19 cellular contexts compared by ENCODE assay signal in genomic region chr10:73813333-73813732, GRCh38. TPM values are rescaled to one million over a fixed set of nuclear protein-coding genes. Genes with fewer than 3 reads are reported as not detected.
DNase-seq lines count a peak whose midpoint lies in the region; ATAC-seq and TF ChIP-seq lines count a peak whose summit lies in the region.
"Had no signal": no experiment of that assay in that cellular context is flagged by ENCODE, and none has a peak within 500 bp of the region (broad histone marks: within the 10 kb centered on the region; RNA-seq: fewer than 3 reads in every experiment).

No MANE protein-coding gene starts in this region.

- WGBS in spleen, 5 donors, result 86 to 88% (median 87%) methylated on average over 7 of the region's 7 CpGs

- no peaks in the 10 kb centered on the region for H3K9me3 Mint-ChIP-seq in activated T-cell treated with anti-CD3 and anti-CD28 coated beads, Interleukin-2, amount 50 U/mL, for 72 hours
- no peaks in the 10 kb centered on the region for H3K9me3 Mint-ChIP-seq in activated T-cell treated with anti-CD3 and anti-CD28 coated beads, Interleukin-2, amount 50 U/mL, for 24 hours
- H3K9me3 Mint-ChIP-seq in activated naive CD8-positive, alpha-beta T cell treated with anti-CD3 and anti-CD28 coated beads, Interleukin-2, amount 50 U/mL, for 24 hours, result no peaks in the 10 kb centered on the region
- H3K9me3 Mint-ChIP-seq in naive thymus-derived CD8-positive, alpha-beta T cell, result peaks cover 0 to 2% (median 0%) of the 10 kb centered on the region in 9 donors
- no peaks in the 10 kb centered on the region for H3K9me3 Mint-ChIP-seq in progenitor cell of endocrine pancreas (ENCODE audit: low read depth)

- H3K4me1 ChIP-seq in spleen, result peaks cover 11 to 80% (median 40%) of the 10 kb centered on the region in 6 donors

- peak overlapping the region; percentile 71 for H3K27ac Mint-ChIP-seq in activated T-cell treated with anti-CD3 and anti-CD28 coated beads, Interleukin-2, amount 50 U/mL, for 72 hours
- H3K27ac Mint-ChIP-seq in activated T-cell treated with anti-CD3 and anti-CD28 coated beads, Interleukin-2, amount 50 U/mL, for 24 hours, result no peak overlapping the region
- H3K27ac Mint-ChIP-seq in activated naive CD8-positive, alpha-beta T cell treated with anti-CD3 and anti-CD28 coated beads, Interleukin-2, amount 50 U/mL, for 24 hours, result peak overlapping the region; percentile 9
- H3K27ac Mint-ChIP-seq in naive thymus-derived CD8-positive, alpha-beta T cell, result peak overlapping the region; percentile 5 to 87 (median 56)
- H3K27ac Mint-ChIP-seq in progenitor cell of endocrine pancreas, result no peak overlapping the region

- no peak for DNase-seq in activated T-cell treated with anti-CD3 and anti-CD28 coated beads, Interleukin-2, amount 50 U/mL, for 72 hours
- DNase-seq in activated T-cell treated with anti-CD3 and anti-CD28 coated beads, Interleukin-2, amount 50 U/mL, for 24 hours, result no peak
- DNase-seq in activated naive CD8-positive, alpha-beta T cell treated with anti-CD3 and anti-CD28 coated beads, Interleukin-2, amount 50 U/mL, for 24 hours, result no peak
- no peak for DNase-seq in naive thymus-derived CD8-positive, alpha-beta T cell
- peak; percentile 78 for DNase-seq in spleen
- DNase-seq in progenitor cell of endocrine pancreas (ENCODE audit: low spot score, unreplicated experiment), result no peak
- DNase-seq in head of caudate nucleus, result no peak
- DNase-seq: DMS79 treated with DMSO at 0.1 percent for 48 hours; KG1; NCI-H1417 treated with DMSO at 0.1 percent for 48 hours; NCI-H2029; NCI-H2171 treated with DMSO at 0.1 percent for 48 hours; NCI-H446 treated with DMSO at 0.1 percent for 48 hours; NK-92 treated with Interleukin-12 subunit alpha and Interleukin-12 subunit beta, amount 100 ng/mL, for 24 hours; OCI-M1 had no signal

- no peak for TF ChIP-seq POLR2A in spleen (IDR thresholded peaks at IDR 0.05)

- no peaks in the 10 kb centered on the region for H3K27me3 ChIP-seq in spleen (replicated peaks in 1 of 7)

- intact Hi-C loops in spleen (cut with DNase I; ENCODE audit: low total_unique reads), result no loop called here
- intact Hi-C loops in head of caudate nucleus (cut with DNase I), result no loop called here

- POLR2A ChIA-PET in naive thymus-derived CD8-positive, alpha-beta T cell (lab: Charles Lee), result interaction anchor here (1.3 to 1.8 kb wide), 2 partner anchors 28 to 41 kb away, joined by 4 read pairs; partner anchors contain the start of gene ZSWIM8

- H3K9me3 ChIP-seq in spleen, result no peaks in the 10 kb centered on the region
- H3K9me3 ChIP-seq: HAP-1 had no signal

- H3K27me3 Mint-ChIP-seq in activated T-cell treated with anti-CD3 and anti-CD28 coated beads, Interleukin-2, amount 50 U/mL, for 72 hours (ENCODE audit: low read depth), result no peaks in the 10 kb centered on the region
- H3K27me3 Mint-ChIP-seq in activated T-cell treated with anti-CD3 and anti-CD28 coated beads, Interleukin-2, amount 50 U/mL, for 24 hours, result no peaks in the 10 kb centered on the region
- no peaks in the 10 kb centered on the region for H3K27me3 Mint-ChIP-seq in activated naive CD8-positive, alpha-beta T cell treated with anti-CD3 and anti-CD28 coated beads, Interleukin-2, amount 50 U/mL, for 24 hours
- no peaks in the 10 kb centered on the region for H3K27me3 Mint-ChIP-seq in naive thymus-derived CD8-positive, alpha-beta T cell
- H3K27me3 Mint-ChIP-seq in progenitor cell of endocrine pancreas, result no peaks in the 10 kb centered on the region
- H3K27me3 Mint-ChIP-seq: B cell had no signal

- peaks cover 11 to 25% of the 10 kb centered on the region in 2 donors for H3K36me3 Mint-ChIP-seq in activated T-cell treated with anti-CD3 and anti-CD28 coated beads, Interleukin-2, amount 50 U/mL, for 72 hours (ENCODE audit: insufficient read depth in 2 of 2)
- peaks cover 74% of the 10 kb centered on the region for H3K36me3 Mint-ChIP-seq in activated T-cell treated with anti-CD3 and anti-CD28 coated beads, Interleukin-2, amount 50 U/mL, for 24 hours (ENCODE audit: low read depth)
- peaks cover 19% of the 10 kb centered on the region for H3K36me3 Mint-ChIP-seq in activated naive CD8-positive, alpha-beta T cell treated with anti-CD3 and anti-CD28 coated beads, Interleukin-2, amount 50 U/mL, for 24 hours (ENCODE audit: low read depth)
- peaks cover 0 to 52% (median 4%) of the 10 kb centered on the region in 3 donors for H3K36me3 Mint-ChIP-seq in naive thymus-derived CD8-positive, alpha-beta T cell
- peaks cover 9% of the 10 kb centered on the region for H3K36me3 Mint-ChIP-seq in progenitor cell of endocrine pancreas (ENCODE audit: insufficient read depth)

- peaks cover 0 to 76% (median 30%) of the 10 kb centered on the region in 6 donors for H3K36me3 ChIP-seq in spleen

- H3K4me3 Mint-ChIP-seq in activated T-cell treated with anti-CD3 and anti-CD28 coated beads, Interleukin-2, amount 50 U/mL, for 72 hours, result no peak overlapping the region
- no peak overlapping the region for H3K4me3 Mint-ChIP-seq in activated T-cell treated with anti-CD3 and anti-CD28 coated beads, Interleukin-2, amount 50 U/mL, for 24 hours
- no peak overlapping the region for H3K4me3 Mint-ChIP-seq in activated naive CD8-positive, alpha-beta T cell treated with anti-CD3 and anti-CD28 coated beads, Interleukin-2, amount 50 U/mL, for 24 hours
- H3K4me3 Mint-ChIP-seq in naive thymus-derived CD8-positive, alpha-beta T cell, result peak overlapping the region in 1 of 10 donors; percentile 77
- H3K4me3 Mint-ChIP-seq in progenitor cell of endocrine pancreas (ENCODE audit: low read depth), result no peak overlapping the region

- TF ChIP-seq CTCF in spleen (IDR thresholded peaks at IDR 0.05 in 8 of 11, conservative IDR thresholded peaks at IDR 0.05 in 3 of 11) (no peak), progenitor cell of endocrine pancreas (IDR thresholded peaks at IDR 0.05; ENCODE audit: unreplicated experiment) (no peak)

- H3K4me1 Mint-ChIP-seq in activated T-cell treated with anti-CD3 and anti-CD28 coated beads, Interleukin-2, amount 50 U/mL, for 72 hours (ENCODE audit: low read depth), result peaks cover 32% of the 10 kb centered on the region
- H3K4me1 Mint-ChIP-seq in activated T-cell treated with anti-CD3 and anti-CD28 coated beads, Interleukin-2, amount 50 U/mL, for 24 hours (ENCODE audit: low read depth), result peaks cover 23% of the 10 kb centered on the region
- H3K4me1 Mint-ChIP-seq in activated naive CD8-positive, alpha-beta T cell treated with anti-CD3 and anti-CD28 coated beads, Interleukin-2, amount 50 U/mL, for 24 hours, result peaks cover 21% of the 10 kb centered on the region
- H3K4me1 Mint-ChIP-seq in naive thymus-derived CD8-positive, alpha-beta T cell, result peaks cover 12 to 31% (median 26%) of the 10 kb centered on the region in 4 donors
- H3K4me1 Mint-ChIP-seq in progenitor cell of endocrine pancreas (ENCODE audit: low read depth), result peaks cover 4% of the 10 kb centered on the region

- no peak overlapping the region for H3K4me3 ChIP-seq in spleen
- H3K4me3 ChIP-seq: HAP-1 had no signal

- peak overlapping the region in 2 of 8 donors; percentile 24 to 99 for H3K27ac ChIP-seq in spleen
- H3K27ac ChIP-seq: 22Rv1 had no signal

- ATAC-seq in activated T-cell treated with anti-CD3 and anti-CD28 coated beads, Interleukin-2, amount 50 U/mL, for 72 hours (replicated peaks in 1 of 2), result no peak
- no peak for ATAC-seq in activated naive CD8-positive, alpha-beta T cell treated with anti-CD3 and anti-CD28 coated beads, Interleukin-2, amount 50 U/mL, for 24 hours
- no peak for ATAC-seq in naive thymus-derived CD8-positive, alpha-beta T cell
- no peak for ATAC-seq in HG02852 (IDR thresholded peaks at IDR 0.05; ENCODE audit: unreplicated experiment)

RNA-seq across cellular contexts. Expression of gene NDST2, which starts 1.9 kb away (rescaled TPM):
- total RNA-seq in activated T-cell treated with anti-CD3 and anti-CD28 coated beads, Interleukin-2, amount 50 U/mL, for 72 hours, result 100 to 1,000 TPM; 120 to 127 TPM
- 100 to 1,000 TPM; 101 to 112 TPM for total RNA-seq in naive thymus-derived CD8-positive, alpha-beta T cell
- polyA plus RNA-seq in naive thymus-derived CD8-positive, alpha-beta T cell, result 10 to 100 TPM; 13.4 to 34.3 (median 24.5) TPM
- total RNA-seq in spleen (100 to 1,000 TPM in 5 of 7 donors, 10 to 100 TPM in 2; 84.6 to 159 (median 117) TPM), progenitor cell of endocrine pancreas (36.3 and 40.0 TPM in 2 replicates)
- polyA plus RNA-seq in spleen, result 10 to 100 TPM; 10.9 to 21.7 (median 12.3) TPM

RNA-seq across cellular contexts. Expression of gene ZSWIM8, which starts 27.9 kb away (rescaled TPM):
- 10 to 100 TPM; 72.0 to 81.3 TPM for total RNA-seq in activated T-cell treated with anti-CD3 and anti-CD28 coated beads, Interleukin-2, amount 50 U/mL, for 72 hours
- 10 to 100 TPM; 79.0 to 79.9 TPM for total RNA-seq in naive thymus-derived CD8-positive, alpha-beta T cell
- polyA plus RNA-seq in naive thymus-derived CD8-positive, alpha-beta T cell, result 10 to 100 TPM; 12.3 to 18.5 (median 13.4) TPM
- 100 to 1,000 TPM in 6 of 7 donors, 10 to 100 TPM in 1; 97.0 to 141 (median 129) TPM for total RNA-seq in spleen
- polyA plus RNA-seq in spleen, result 100 to 1,000 TPM in 2 of 3 donors, 10 to 100 TPM in 1; 51.5 to 109 (median 101) TPM
- total RNA-seq in progenitor cell of endocrine pancreas, result 122 and 144 TPM in 2 replicates

RNA-seq across cellular contexts. Expression of gene CHCHD1, which starts 31.5 kb away (rescaled TPM):
- 10 to 100 TPM; 22.5 to 23.5 TPM for total RNA-seq in activated T-cell treated with anti-CD3 and anti-CD28 coated beads, Interleukin-2, amount 50 U/mL, for 72 hours
- 10 to 100 TPM; 19.9 to 22.1 TPM for total RNA-seq in naive thymus-derived CD8-positive, alpha-beta T cell
- polyA plus RNA-seq in naive thymus-derived CD8-positive, alpha-beta T cell, result 10 to 100 TPM; 32.2 to 44.6 (median 37.9) TPM
- total RNA-seq in spleen, result 10 to 100 TPM; 14.6 to 31.6 (median 18.3) TPM
- polyA plus RNA-seq in spleen, result 10 to 100 TPM; 57.9 to 75.9 (median 73.1) TPM
- total RNA-seq in progenitor cell of endocrine pancreas, result 36.0 and 38.8 TPM in 2 replicates

Comparison
In these comparisons a context has a peak if more than half of its experiments do, and no peak if none do; other contexts are left out.
1. H3K27ac Mint-ChIP-seq: peak in activated T-cell treated with anti-CD3 and anti-CD28 coated beads, Interleukin-2, amount 50 U/mL, for 72 hours (single experiment), activated naive CD8-positive, alpha-beta T cell treated with anti-CD3 and anti-CD28 coated beads, Interleukin-2, amount 50 U/mL, for 24 hours (single experiment) and naive thymus-derived CD8-positive, alpha-beta T cell (10 of 10); none in activated T-cell treated with anti-CD3 and anti-CD28 coated beads, Interleukin-2, amount 50 U/mL, for 24 hours (single experiment) and progenitor cell of endocrine pancreas (single experiment).